Comparison of ENCODE assay signal across 21 cellular contexts in the genomic region with DNA sequence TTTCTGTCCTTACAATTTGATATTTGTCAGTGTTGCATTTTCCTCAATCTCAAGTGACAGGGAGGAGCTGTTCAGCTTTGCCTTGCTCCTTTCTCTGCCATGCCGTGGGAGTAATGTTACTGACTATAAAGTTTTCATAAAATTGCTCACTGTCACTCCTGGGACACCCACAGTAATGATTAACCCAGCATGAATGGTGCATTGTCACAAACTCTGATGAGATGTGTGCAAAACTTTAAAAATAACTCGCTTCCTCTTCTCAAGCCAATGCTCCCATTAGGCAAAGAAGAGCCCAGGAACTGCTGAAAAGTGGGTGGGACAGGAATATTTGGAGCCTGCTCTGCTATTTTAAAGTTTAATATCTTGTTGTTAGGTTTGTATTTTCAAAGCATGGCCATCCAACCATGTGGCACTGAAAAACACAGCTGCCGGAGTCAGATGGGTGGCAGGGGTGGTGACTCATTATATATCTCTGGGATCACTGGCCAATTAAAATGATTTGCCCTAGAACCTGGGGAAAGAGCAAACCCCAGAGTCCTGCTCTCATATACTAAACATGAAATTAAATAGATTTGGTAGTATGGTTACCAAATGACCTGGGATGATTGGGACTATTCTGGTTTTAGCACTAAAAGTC.
A peak's percentile ranks its signal among the peaks of the same experiment; 100 is the strongest.
DNase-seq lines count a peak whose midpoint lies in the region; ATAC-seq and TF ChIP-seq lines count a peak whose summit lies in the region.
"Had no signal": no experiment of that assay in that cellular context is flagged by ENCODE, and none has a peak within 500 bp of the region (broad histone marks: within the 10 kb centered on the region; RNA-seq: fewer than 3 reads in every experiment).

No MANE protein-coding gene starts in this region.

- H3K9me3 Mint-ChIP-seq in activated T-cell treated with anti-CD3 and anti-CD28 coated beads, Interleukin-2, amount 50 U/mL, for 24 hours, result peaks cover 9% of the 10 kb centered on the region
- H3K9me3 Mint-ChIP-seq: mesothelial cell of epicardium had no signal

- H3K27me3 Mint-ChIP-seq in activated T-cell treated with anti-CD3 and anti-CD28 coated beads, Interleukin-2, amount 50 U/mL, for 24 hours, result no peaks in the 10 kb centered on the region
- H3K27me3 Mint-ChIP-seq: activated naive CD8-positive, alpha-beta T cell treated with anti-CD3 and anti-CD28 coated beads, Interleukin-2, amount 10 ng/mL, durations not matched to agents 7 days and 5 days had no signal

- H3K27ac ChIP-seq in heart left ventricle (peak overlapping the region in 5 of 12 donors; percentile 9 to 41 (median 40)), ascending aorta (no peak overlapping the region), substantia nigra (ENCODE audit: low read depth, low read length, poor library complexity, severe bottlenecking) (no peak overlapping the region)
- H3K27ac ChIP-seq: cardiac muscle cell, foreskin keratinocyte, KMS-11, spleen had no signal

- intact Hi-C loops in heart left ventricle (cut with DNase I) (loop anchor here in 3 of 10 donors (10.0 kb wide), 3 partner anchors 57 to 283 kb away; a partner anchor contains a TSS), sciatic nerve (cut with DNase I) (no loop called here), ascending aorta (cut with DNase I) (no loop called here)

- no peak overlapping the region for H3K27ac Mint-ChIP-seq in activated T-cell treated with anti-CD3 and anti-CD28 coated beads, Interleukin-2, amount 50 U/mL, for 24 hours
- H3K27ac Mint-ChIP-seq: activated naive CD8-positive, alpha-beta T cell treated with anti-CD3 and anti-CD28 coated beads, Interleukin-2, amount 10 ng/mL, durations not matched to agents 7 days and 5 days; CD8-positive, alpha-beta T cell; HFFc6; immature natural killer cell; mesothelial cell of epicardium; T-helper 1 cell treated with Interleukin-12 subunit alpha and Interleukin-12 subunit beta and Interleukin-4 antibody, amounts not matched to agents 30 μg/mL and 1 μg/mL, for 36 hours had no signal

- H3K9me3 ChIP-seq in heart left ventricle (no peaks in the 10 kb centered on the region), ascending aorta (no peaks in the 10 kb centered on the region)
- H3K9me3 ChIP-seq: spleen had no signal

- H3K27me3 ChIP-seq in heart left ventricle (no peaks in the 10 kb centered on the region), ascending aorta (no peaks in the 10 kb centered on the region)
- H3K27me3 ChIP-seq: cardiac muscle cell, foreskin keratinocyte, spleen had no signal

- H3K4me3 ChIP-seq in heart left ventricle (no peak overlapping the region), ascending aorta (no peak overlapping the region)
- H3K4me3 ChIP-seq: cardiac muscle cell, spleen had no signal

- H3K4me3 Mint-ChIP-seq in activated T-cell treated with anti-CD3 and anti-CD28 coated beads, Interleukin-2, amount 50 U/mL, for 24 hours, result no peak overlapping the region
- H3K4me3 Mint-ChIP-seq: activated naive CD8-positive, alpha-beta T cell treated with anti-CD3 and anti-CD28 coated beads, Interleukin-2, amount 10 ng/mL, durations not matched to agents 7 days and 5 days; CD8-positive, alpha-beta T cell; HFFc6; immature natural killer cell; mesothelial cell of epicardium; T-helper 1 cell treated with Interleukin-12 subunit alpha and Interleukin-12 subunit beta and Interleukin-4 antibody, amounts not matched to agents 30 μg/mL and 1 μg/mL, for 36 hours had no signal

- DNase-seq in DMS53 (lab: John Stamatoyannopoulos, UW) (peak; percentile 75), MV-4-11 (lab: John Stamatoyannopoulos, UW) (peak; percentile 50), heart left ventricle (no peak), sciatic nerve (ENCODE audit: low spot score) (no peak), ascending aorta (ENCODE audit: low spot score in 2 of 2) (no peak), substantia nigra (lab: John Stamatoyannopoulos, UW) (no peak)
- no peak for DNase-seq in activated T-cell treated with anti-CD3 and anti-CD28 coated beads, Interleukin-2, amount 50 U/mL, for 24 hours
- DNase-seq: activated CD4-positive, CD25-positive, alpha-beta regulatory T cell treated with anti-CD3 and anti-CD28 coated beads, Interleukin-2, amount 50 U/mL, for 72 hours; activated naive CD8-positive, alpha-beta T cell treated with anti-CD3 and anti-CD28 coated beads, Interleukin-2, amount 10 ng/mL, durations not matched to agents 7 days and 5 days; CD8-positive, alpha-beta T cell; foreskin keratinocyte; HFFc6; immature natural killer cell; NCI-H2029; NCI-H524 treated with DMSO at 0.1 percent for 48 hours; spleen; stimulated activated naive CD4-positive, alpha-beta T cell treated with Interleukin-2 at 50 U/mL for 16 hours had no signal

- WGBS in heart left ventricle, 4 donors, result 45 to 71% (median 54%) methylated on average over 3 of the region's 3 CpGs

- ATAC-seq in heart left ventricle, result peak in 3 of 4 donors; percentile 57 to 66 (median 66)
- peak; percentile 28 for ATAC-seq in sciatic nerve
- ATAC-seq: CD8-positive, alpha-beta T cell; foreskin keratinocyte had no signal

- no peaks in the 10 kb centered on the region for H3K36me3 Mint-ChIP-seq in activated T-cell treated with anti-CD3 and anti-CD28 coated beads, Interleukin-2, amount 50 U/mL, for 24 hours (ENCODE audit: low read depth)
- H3K36me3 Mint-ChIP-seq: activated naive CD8-positive, alpha-beta T cell treated with anti-CD3 and anti-CD28 coated beads, Interleukin-2, amount 10 ng/mL, durations not matched to agents 7 days and 5 days; CD8-positive, alpha-beta T cell; immature natural killer cell; mesothelial cell of epicardium had no signal

- H3K36me3 ChIP-seq in heart left ventricle, result no peaks in the 10 kb centered on the region
- H3K36me3 ChIP-seq in ascending aorta, result no peaks in the 10 kb centered on the region
- H3K36me3 ChIP-seq: cardiac muscle cell, spleen had no signal

- H3K4me1 Mint-ChIP-seq in activated T-cell treated with anti-CD3 and anti-CD28 coated beads, Interleukin-2, amount 50 U/mL, for 24 hours (ENCODE audit: low read depth), result no peaks in the 10 kb centered on the region
- H3K4me1 Mint-ChIP-seq: activated naive CD8-positive, alpha-beta T cell treated with anti-CD3 and anti-CD28 coated beads, Interleukin-2, amount 10 ng/mL, durations not matched to agents 7 days and 5 days; mesothelial cell of epicardium had no signal

- TF ChIP-seq CTCF in heart left ventricle (IDR thresholded peaks at IDR 0.05), result no peak
- TF ChIP-seq CTCF in ascending aorta (IDR thresholded peaks at IDR 0.05), result no peak

- TF ChIP-seq POLR2A in heart left ventricle (IDR thresholded peaks at IDR 0.05), result no peak

- H3K4me1 ChIP-seq in heart left ventricle (peaks cover 0 to 24% (median 8%) of the 10 kb centered on the region in 12 donors), ascending aorta (no peaks in the 10 kb centered on the region)
- H3K4me1 ChIP-seq: foreskin keratinocyte, spleen had no signal

Comparison
In these comparisons a context has a peak if more than half of its experiments do, and no peak if none do; other contexts are left out.
1. DNase-seq: peak in DMS53 (single experiment) and MV-4-11 (single experiment); none in heart left ventricle (0 of 5), sciatic nerve (single experiment), ascending aorta (0 of 2), substantia nigra (0 of 49) and activated T-cell treated with anti-CD3 and anti-CD28 coated beads, Interleukin-2, amount 50 U/mL, for 24 hours (single experiment).